Comparison of ENCODE assay signal across 1 cellular context in the genomic region with DNA sequence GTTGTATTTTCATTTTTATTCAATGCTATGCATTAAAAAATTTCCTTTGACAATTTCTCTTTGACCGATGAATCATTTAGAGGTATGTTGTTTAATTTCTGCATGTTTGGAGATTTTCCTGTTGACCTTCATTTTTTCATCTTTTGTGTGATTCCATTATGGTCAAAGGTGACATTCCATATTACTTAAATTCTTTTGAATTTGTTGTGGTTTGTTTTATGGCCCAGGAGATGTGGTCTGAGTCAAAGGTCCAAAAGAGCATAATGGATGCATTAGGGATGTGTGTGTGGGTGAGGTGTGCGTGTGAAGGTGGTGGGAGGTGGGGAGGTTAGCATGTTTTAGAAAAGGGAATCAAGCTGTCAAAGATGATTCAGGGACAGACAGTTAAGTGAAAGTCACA.
TF ChIP-seq lines count a peak whose summit lies in the region.

No MANE protein-coding gene starts in this region.

TF ChIP-seq in WTC11, 78 proteins besides CTCF, POLR2A, EP300 and RAD21:
- TF ChIP-seq JAZF1 (CRISPR knock-in tag; IDR thresholded peaks at IDR 0.05) (no peak), E2F4 (CRISPR knock-in tag; IDR thresholded peaks at IDR 0.05; ENCODE audit: borderline replicate concordance, low read depth) (no peak), ZNF138 (CRISPR knock-in tag; conservative IDR thresholded peaks at IDR 0.05) (no peak), ZNF317 (CRISPR knock-in tag; IDR thresholded peaks at IDR 0.05; ENCODE audit: borderline replicate concordance, low read depth) (no peak), SP1 (CRISPR knock-in tag; conservative IDR thresholded peaks at IDR 0.05) (no peak), HMGA2 (CRISPR knock-in tag; IDR thresholded peaks at IDR 0.05) (no peak), CDX4 (CRISPR knock-in tag; IDR thresholded peaks at IDR 0.05; ENCODE audit: borderline replicate concordance) (no peak), TEAD4 (CRISPR knock-in tag; IDR thresholded peaks at IDR 0.05) (no peak), STAT6 (CRISPR knock-in tag; conservative IDR thresholded peaks at IDR 0.05; ENCODE audit: low read depth) (no peak), MYBL2 (CRISPR knock-in tag; IDR thresholded peaks at IDR 0.05) (no peak), CBFB (CRISPR knock-in tag; IDR thresholded peaks at IDR 0.05; ENCODE audit: low read depth) (no peak), E2F1 (CRISPR knock-in tag; IDR thresholded peaks at IDR 0.05) (no peak), FOXP4 (CRISPR knock-in tag; IDR thresholded peaks at IDR 0.05) (no peak), CREM (CRISPR knock-in tag; IDR thresholded peaks at IDR 0.05) (no peak)
- TF ChIP-seq, protein P1, sequence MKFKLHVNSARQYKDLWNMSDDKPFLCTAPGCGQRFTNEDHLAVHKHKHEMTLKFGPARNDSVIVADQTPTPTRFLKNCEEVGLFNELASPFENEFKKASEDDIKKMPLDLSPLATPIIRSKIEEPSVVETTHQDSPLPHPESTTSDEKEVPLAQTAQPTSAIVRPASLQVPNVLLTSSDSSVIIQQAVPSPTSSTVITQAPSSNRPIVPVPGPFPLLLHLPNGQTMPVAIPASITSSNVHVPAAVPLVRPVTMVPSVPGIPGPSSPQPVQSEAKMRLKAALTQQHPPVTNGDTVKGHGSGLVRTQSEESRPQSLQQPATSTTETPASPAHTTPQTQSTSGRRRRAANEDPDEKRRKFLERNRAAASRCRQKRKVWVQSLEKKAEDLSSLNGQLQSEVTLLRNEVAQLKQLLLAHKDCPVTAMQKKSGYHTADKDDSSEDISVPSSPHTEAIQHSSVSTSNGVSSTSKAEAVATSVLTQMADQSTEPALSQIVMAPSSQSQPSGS (CRISPR knock-in tag; IDR thresholded peaks at IDR 0.05; ENCODE audit: borderline replicate concordance, low read depth), result no peak
- TF ChIP-seq, protein P2, sequence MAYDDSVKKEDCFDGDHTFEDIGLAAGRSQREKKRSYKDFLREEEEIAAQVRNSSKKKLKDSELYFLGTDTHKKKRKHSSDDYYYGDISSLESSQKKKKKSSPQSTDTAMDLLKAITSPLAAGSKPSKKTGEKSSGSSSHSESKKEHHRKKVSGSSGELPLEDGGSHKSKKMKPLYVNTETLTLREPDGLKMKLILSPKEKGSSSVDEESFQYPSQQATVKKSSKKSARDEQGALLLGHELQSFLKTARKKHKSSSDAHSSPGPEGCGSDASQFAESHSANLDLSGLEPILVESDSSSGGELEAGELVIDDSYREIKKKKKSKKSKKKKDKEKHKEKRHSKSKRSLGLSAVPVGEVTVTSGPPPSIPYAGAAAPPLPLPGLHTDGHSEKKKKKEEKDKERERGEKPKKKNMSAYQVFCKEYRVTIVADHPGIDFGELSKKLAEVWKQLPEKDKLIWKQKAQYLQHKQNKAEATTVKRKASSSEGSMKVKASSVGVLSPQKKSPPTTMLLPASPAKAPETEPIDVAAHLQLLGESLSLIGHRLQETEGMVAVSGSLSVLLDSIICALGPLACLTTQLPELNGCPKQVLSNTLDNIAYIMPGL (CRISPR knock-in tag; IDR thresholded peaks at IDR 0.05), result no peak
- TF ChIP-seq, protein P3, sequence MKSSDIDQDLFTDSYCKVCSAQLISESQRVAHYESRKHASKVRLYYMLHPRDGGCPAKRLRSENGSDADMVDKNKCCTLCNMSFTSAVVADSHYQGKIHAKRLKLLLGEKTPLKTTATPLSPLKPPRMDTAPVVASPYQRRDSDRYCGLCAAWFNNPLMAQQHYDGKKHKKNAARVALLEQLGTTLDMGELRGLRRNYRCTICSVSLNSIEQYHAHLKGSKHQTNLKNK (CRISPR knock-in tag; IDR thresholded peaks at IDR 0.05), result no peak
- TF ChIP-seq, protein P4, sequence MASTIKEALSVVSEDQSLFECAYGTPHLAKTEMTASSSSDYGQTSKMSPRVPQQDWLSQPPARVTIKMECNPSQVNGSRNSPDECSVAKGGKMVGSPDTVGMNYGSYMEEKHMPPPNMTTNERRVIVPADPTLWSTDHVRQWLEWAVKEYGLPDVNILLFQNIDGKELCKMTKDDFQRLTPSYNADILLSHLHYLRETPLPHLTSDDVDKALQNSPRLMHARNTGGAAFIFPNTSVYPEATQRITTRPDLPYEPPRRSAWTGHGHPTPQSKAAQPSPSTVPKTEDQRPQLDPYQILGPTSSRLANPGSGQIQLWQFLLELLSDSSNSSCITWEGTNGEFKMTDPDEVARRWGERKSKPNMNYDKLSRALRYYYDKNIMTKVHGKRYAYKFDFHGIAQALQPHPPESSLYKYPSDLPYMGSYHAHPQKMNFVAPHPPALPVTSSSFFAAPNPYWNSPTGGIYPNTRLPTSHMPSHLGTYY (CRISPR knock-in tag; IDR thresholded peaks at IDR 0.05), result no peak
TF ChIP-seq in WTC11: peak in this region for 0.
